In genomic region chr15:63322541-63322940, GRCh38 we compare ENCODE assay signal across 9 cellular contexts. TPM values are rescaled to one million over a fixed set of nuclear protein-coding genes. Genes with fewer than 3 reads are reported as not detected.
DNase-seq lines count a peak whose midpoint lies in the region; ATAC-seq and TF ChIP-seq lines count a peak whose summit lies in the region.
"Had no signal": no experiment of that assay in that cellular context is flagged by ENCODE, and none has a peak within 500 bp of the region (broad histone marks: within the 10 kb centered on the region; RNA-seq: fewer than 3 reads in every experiment).

No MANE protein-coding gene starts in this region.

- H2AK5ac ChIP-seq in IMR-90 (ENCODE audit: low read depth, low read length), result no peak overlapping the region

- intact Hi-C loops in IMR-90 (cut with micrococcal nuclease) (no loop called here), right lobe of liver (cut with DNase I) (no loop called here)

- H3K36me3 Mint-ChIP-seq in T-cell, result no peaks in the 10 kb centered on the region
- H3K36me3 Mint-ChIP-seq in activated T-cell treated with anti-CD3 and anti-CD28 coated beads, Interleukin-2, amount 50 U/mL, for 4 hours (ENCODE audit: insufficient read depth), result no peaks in the 10 kb centered on the region

- WGBS in IMR-90 (ENCODE audit: extremely low coverage in 2 of 2, insufficient read length in 1 of 2), 2 experiments, result no CpG with 5 or more reads among the region's 4 CpGs
- 32% methylated on average over 3 of the region's 4 CpGs for WGBS in right lobe of liver (ENCODE audit: insufficient coverage, low coverage, low lambda C conversion rate, missing lambda C conversion rate)

- H3K9me3 ChIP-seq in IMR-90 (ENCODE audit: control insufficient read depth, insufficient read depth, low read length) (no peaks in the 10 kb centered on the region), right lobe of liver (no peaks in the 10 kb centered on the region)

- TF ChIP-seq CTCF in IMR-90 (conservative IDR thresholded peaks at IDR 0.05; ENCODE audit: low read depth, low read length) (no peak), cardiac fibroblast (IDR thresholded peaks at IDR 0.05; ENCODE audit: low read depth, low read length) (no peak), right lobe of liver (IDR thresholded peaks at IDR 0.05) (no peak)

- no peak for TF ChIP-seq RAD21 in IMR-90 (IDR thresholded peaks at IDR 0.05; ENCODE audit: low read length)

- H3K4me2 ChIP-seq in IMR-90 (ENCODE audit: low read depth, low read length), result no peak overlapping the region

- H3K27ac ChIP-seq in IMR-90 (ENCODE audit: insufficient read depth, low read length), result no peak overlapping the region
- H3K27ac ChIP-seq in right lobe of liver, result no peak overlapping the region

- DNase-seq in EH (ENCODE audit: low read depth), result peak; percentile 84
- DNase-seq in IMR-90, result peak; percentile 60
- DNase-seq in cardiac fibroblast (ENCODE audit: low read depth in 2 of 2), result peak; percentile 52 to 56
- DNase-seq in right lobe of liver, result peak in 2 of 3 donors; percentile 40 to 53
- no peak for DNase-seq in T-cell
- no peak for DNase-seq in activated T-cell treated with anti-CD3 and anti-CD28 coated beads, Interleukin-2, amount 50 U/mL, for 4 hours
- DNase-seq: NCI-H446 treated with DMSO at 0.1 percent for 48 hours had no signal

- dilution Hi-C loops in IMR-90 (cut with HindIII; ENCODE audit: low sequenced_read_pairs, unreplicated experiment), result no loop called here

- H3K27ac Mint-ChIP-seq in T-cell, result no peak overlapping the region
- H3K27ac Mint-ChIP-seq: dendritic cell treated with granulocyte-macrophage colony-stimulating factor and Interleukin-4, amounts not matched to agents 40 ng/mL and 50 ng/mL, for 4 days had no signal

- no peaks in the 10 kb centered on the region for H3K9me1 ChIP-seq in IMR-90 (ENCODE audit: insufficient read depth, low read length)

- H2BK5ac ChIP-seq in IMR-90 (ENCODE audit: low read depth, low read length, poor library complexity, severe bottlenecking), result no peak overlapping the region

- H3K4me3 ChIP-seq in IMR-90 (ENCODE audit: insufficient read depth, low read depth, low read length) (no peak overlapping the region), cardiac fibroblast (replicated peaks in 1 of 2; ENCODE audit: low read depth in 2 of 2, low read length in 2 of 2) (no peak overlapping the region), right lobe of liver (no peak overlapping the region)

- H3K4me1 ChIP-seq in IMR-90 (ENCODE audit: control insufficient read depth, insufficient read depth, low read length) (peaks cover 5% of the 10 kb centered on the region), right lobe of liver (no peaks in the 10 kb centered on the region)

- no peaks in the 10 kb centered on the region for H3K79me1 ChIP-seq in IMR-90 (ENCODE audit: low read depth in 1 of 2, low read length in 2 of 2)

- POLR2A ChIA-PET in IMR-90 (lab: Charles Lee; ENCODE audit: unreplicated experiment), result no interaction called here
- POLR2A ChIA-PET in T-cell (lab: Charles Lee), result no interaction called here

- H3K27me3 Mint-ChIP-seq in T-cell, result no peaks in the 10 kb centered on the region
- H3K27me3 Mint-ChIP-seq in activated T-cell treated with anti-CD3 and anti-CD28 coated beads, Interleukin-2, amount 50 U/mL, for 4 hours (ENCODE audit: low read depth), result peaks cover 3% of the 10 kb centered on the region

- H4K5ac ChIP-seq in IMR-90 (ENCODE audit: low read depth, low read length), result no peak overlapping the region

- CTCF ChIA-PET in IMR-90 (lab: Yijun Ruan, JAX), result interaction anchor here (0.6 to 1.0 kb wide), 2 partner anchors 11 to 901 kb away, joined by 3 read pairs; no protein-coding TSS in a partner anchor
- CTCF ChIA-PET in T-cell (lab: Charles Lee), result no interaction called here

- H4K20me1 ChIP-seq in IMR-90 (ENCODE audit: insufficient read depth, low read length), result no peaks in the 10 kb centered on the region

- H3K23ac ChIP-seq in IMR-90 (ENCODE audit: low read depth, low read length), result no peak overlapping the region

- H3K14ac ChIP-seq in IMR-90 (replicated peaks; ENCODE audit: low read depth, low read length), result no peak overlapping the region

- H3K4me1 Mint-ChIP-seq in T-cell, result no peaks in the 10 kb centered on the region
- H3K4me1 Mint-ChIP-seq in activated T-cell treated with anti-CD3 and anti-CD28 coated beads, Interleukin-2, amount 50 U/mL, for 4 hours (ENCODE audit: low read depth), result no peaks in the 10 kb centered on the region

- H3K27me3 ChIP-seq in IMR-90 (ENCODE audit: control insufficient read depth, insufficient read depth, low read length) (no peaks in the 10 kb centered on the region), right lobe of liver (no peaks in the 10 kb centered on the region)

- no peak overlapping the region for H3K56ac ChIP-seq in IMR-90 (ENCODE audit: extremely low read depth, insufficient read depth, low read length)

- no peak overlapping the region for H3K9ac ChIP-seq in IMR-90 (ENCODE audit: low read depth, low read length)

- no peak overlapping the region for H3K4me3 Mint-ChIP-seq in T-cell
- H3K4me3 Mint-ChIP-seq in activated T-cell treated with anti-CD3 and anti-CD28 coated beads, Interleukin-2, amount 50 U/mL, for 4 hours, result no peak overlapping the region
- H3K4me3 Mint-ChIP-seq: dendritic cell treated with granulocyte-macrophage colony-stimulating factor and Interleukin-4, amounts not matched to agents 40 ng/mL and 50 ng/mL, for 4 days had no signal

- H3K36me3 ChIP-seq in IMR-90 (ENCODE audit: control insufficient read depth, insufficient read depth, low read length) (no peaks in the 10 kb centered on the region), right lobe of liver (no peaks in the 10 kb centered on the region)

- H4K91ac ChIP-seq in IMR-90 (ENCODE audit: insufficient read depth, low read depth, low read length), result no peak overlapping the region

- no peak overlapping the region for H2BK20ac ChIP-seq in IMR-90 (ENCODE audit: low read depth, low read length)

- H2AFZ ChIP-seq in IMR-90 (replicated peaks; ENCODE audit: low read length, poor library complexity), result peak overlapping the region; percentile 1

- no peak overlapping the region for H2BK15ac ChIP-seq in IMR-90 (ENCODE audit: low read depth, low read length)

- no peak overlapping the region for H2AK9ac ChIP-seq in IMR-90 (replicated peaks; ENCODE audit: low read depth, low read length, poor library complexity)

- peak overlapping the region in 1 of 2 experiments; percentile 72; a peak in 2 of 4 replicates for H4K8ac ChIP-seq in IMR-90 (ENCODE audit: low read depth in 2 of 2, low read length in 2 of 2)

- BruUV-seq in IMR-90 (replicated peaks; lab: Mats Ljungman, UMichigan), result no TSS peak

- in situ Hi-C loops in IMR-90 (cut with MboI; ENCODE audit: low sequenced_read_pairs), result no loop called here

- H3K4ac ChIP-seq in IMR-90 (ENCODE audit: low read depth, low read length), result peak overlapping the region; percentile 38; the same call in 1 of the 2 replicates

- H3K9me3 Mint-ChIP-seq in T-cell, result no peaks in the 10 kb centered on the region
- H3K9me3 Mint-ChIP-seq in activated T-cell treated with anti-CD3 and anti-CD28 coated beads, Interleukin-2, amount 50 U/mL, for 4 hours, result no peaks in the 10 kb centered on the region
- H3K9me3 Mint-ChIP-seq: dendritic cell treated with granulocyte-macrophage colony-stimulating factor and Interleukin-4, amounts not matched to agents 40 ng/mL and 50 ng/mL, for 4 days had no signal

- no peak overlapping the region for H2BK120ac ChIP-seq in IMR-90 (ENCODE audit: low read depth, low read length)

- no peak overlapping the region for H3K18ac ChIP-seq in IMR-90 (ENCODE audit: low read depth, low read length)

- TF ChIP-seq POLR2A in IMR-90 (IDR thresholded peaks at IDR 0.05; ENCODE audit: low read depth, low read length), result no peak
- no peak for TF ChIP-seq POLR2A in right lobe of liver (IDR thresholded peaks at IDR 0.05)

- peak; percentile 24; the same call in 1 of the 2 replicates for ATAC-seq in IMR-90 (ENCODE audit: low read depth)
- ATAC-seq in right lobe of liver, result peak in 2 of 4 donors; percentile 14 to 35
- no peak for ATAC-seq in HG03469 (IDR thresholded peaks at IDR 0.05; ENCODE audit: unreplicated experiment)
- no peak for ATAC-seq in T-cell (replicated peaks in 1 of 4)
- ATAC-seq in activated T-cell treated with anti-CD3 and anti-CD28 coated beads, Interleukin-2, amount 50 U/mL, for 4 hours, result no peak

TF ChIP-seq in IMR-90, 13 proteins besides CTCF, POLR2A, EP300 and RAD21 (continues in another document):
- TF ChIP-seq FOS (IDR thresholded peaks at IDR 0.05; ENCODE audit: low read depth, low read length) (no peak), RFX5 (IDR thresholded peaks at IDR 0.05; ENCODE audit: low read depth, low read length) (no peak), CEBPB (IDR thresholded peaks at IDR 0.05; ENCODE audit: low read depth, low read length) (no peak), USF2 (IDR thresholded peaks at IDR 0.05; ENCODE audit: low read depth, low read length) (no peak), BHLHE40 (IDR thresholded peaks at IDR 0.05; ENCODE audit: low read depth, low read length) (no peak), SMC3 (IDR thresholded peaks at IDR 0.05; ENCODE audit: low read depth, low read length) (no peak)

RNA-seq across cellular contexts. Expression of gene APH1B, which starts 45.1 kb away (rescaled TPM):
- 7.7 and 10.6 TPM in 2 replicates for total RNA-seq in IMR-90 (2012; rRNA removed)
- 5.1 and 7.0 TPM in 2 replicates for polyA plus RNA-seq in IMR-90 (2012; rRNA removed)
- polyA plus RNA-seq in IMR-90 (2012; cell fraction: cytosol; rRNA removed), result 2.7 and 3.8 TPM in 2 replicates
- 2.8 and 16.0 TPM in 2 replicates for polyA plus RNA-seq in IMR-90 (2012; cell fraction: nucleus; rRNA removed; ENCODE audit: low replicate concordance)
- 1 to 10 TPM; 2.2 to 7.4 (median 4.7) TPM for total RNA-seq in right lobe of liver
- 10 to 100 TPM; 17.0 to 27.4 (median 20.9) TPM for total RNA-seq in T-cell
- total RNA-seq in activated T-cell treated with anti-CD3 and anti-CD28 coated beads, Interleukin-2, amount 50 U/mL, for 4 hours, result 1 to 10 TPM; 1.9 to 4.2 (median 3.7) TPM

RNA-seq across cellular contexts. Expression of gene CA12, which starts 59.1 kb away (rescaled TPM):
- total RNA-seq in IMR-90 (2012; rRNA removed), result 33.7 and 36.4 TPM in 2 replicates
- polyA plus RNA-seq in IMR-90 (2012; rRNA removed), result 52.6 and 55.2 TPM in 2 replicates
- polyA plus RNA-seq in IMR-90 (2012; cell fraction: cytosol; rRNA removed), result 26.4 and 51.5 TPM in 2 replicates
- polyA plus RNA-seq in IMR-90 (2012; cell fraction: nucleus; rRNA removed; ENCODE audit: low replicate concordance), result 19.3 and 34.7 TPM in 2 replicates
- total RNA-seq in right lobe of liver, result 10 to 100 TPM in 2 of 6 experiments, 1 to 10 TPM in 1, under 1 TPM in 3; 0.02 to 18.3 (median 1.4) TPM
- total RNA-seq in T-cell, result under 1 TPM in 3 of 5 donors, not detected in 2; 0.12 to 0.51 (median 0.30) TPM
- total RNA-seq in activated T-cell treated with anti-CD3 and anti-CD28 coated beads, Interleukin-2, amount 50 U/mL, for 4 hours, result under 1 TPM; 0.08 to 0.15 (median 0.14) TPM

Comparison
In these comparisons a context has a peak if more than half of its experiments do, and no peak if none do; other contexts are left out.
1. DNase-seq: peak in EH (single experiment), IMR-90 (single experiment), cardiac fibroblast (2 of 2) and right lobe of liver (2 of 3); none in T-cell (0 of 34) and activated T-cell treated with anti-CD3 and anti-CD28 coated beads, Interleukin-2, amount 50 U/mL, for 4 hours (single experiment).